Comparison of ENCODE assay signal across 18 cellular contexts in the genomic region with DNA sequence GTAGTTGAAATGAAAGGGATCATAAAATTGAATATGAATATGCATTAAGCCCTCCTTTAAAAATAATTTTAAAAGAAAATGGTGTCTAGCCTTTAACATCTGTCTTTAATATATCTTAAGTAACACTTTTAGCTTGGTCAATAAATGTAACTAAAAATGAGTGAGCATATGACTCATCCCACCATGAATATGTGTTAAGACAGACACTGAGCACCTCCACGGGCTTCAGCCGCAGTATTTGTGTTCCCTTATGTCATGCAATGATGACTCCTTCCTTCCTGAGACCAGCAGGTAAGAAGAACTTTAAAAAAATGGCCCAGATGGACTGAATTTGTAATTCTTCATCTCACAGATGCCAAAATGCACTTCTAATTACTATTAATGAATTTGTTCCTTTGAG.
A peak's percentile ranks its signal among the peaks of the same experiment; 100 is the strongest.
DNase-seq lines count a peak whose midpoint lies in the region; TF ChIP-seq lines count a peak whose summit lies in the region.
"Had no signal": no experiment of that assay in that cellular context is flagged by ENCODE, and none has a peak within 500 bp of the region (broad histone marks: within the 10 kb centered on the region; RNA-seq: fewer than 3 reads in every experiment).

No MANE protein-coding gene starts in this region.

- H3K9me3 ChIP-seq in smooth muscle cell (replicated peaks; ENCODE audit: low read depth), result no peaks in the 10 kb centered on the region
- H3K9me3 ChIP-seq in CD8-positive, alpha-beta memory T cell (ENCODE audit: low read length), result no peaks in the 10 kb centered on the region
- H3K9me3 ChIP-seq: neutrophil had no signal

- peaks cover 0 to 9% (median 3%) of the 10 kb centered on the region in 5 donors for H3K9me3 Mint-ChIP-seq in CD8-positive, alpha-beta memory T cell
- H3K9me3 Mint-ChIP-seq: brain had no signal

- no peak overlapping the region for H3K27ac Mint-ChIP-seq in CD8-positive, alpha-beta memory T cell
- H3K27ac Mint-ChIP-seq: memory B cell; T-helper 2 cell treated with Interferon-gamma antibody and Interleukin-4, amounts not matched to agents 5 μg/mL and 100 μg/mL, for 36 hours had no signal

- CTCF ChIA-PET in CD8-positive, alpha-beta memory T cell (lab: Charles Lee), result interaction anchor here (0.8 kb wide), 1 partner anchor 9 kb away, joined by 3 read pairs; no protein-coding TSS in a partner anchor

- no peak for TF ChIP-seq CTCF in smooth muscle cell (IDR thresholded peaks at IDR 0.05; ENCODE audit: borderline replicate concordance, insufficient read depth, poor library complexity, severe bottlenecking)

- no peaks in the 10 kb centered on the region for H3K27me3 Mint-ChIP-seq in CD8-positive, alpha-beta memory T cell
- H3K27me3 Mint-ChIP-seq: brain, memory B cell had no signal

- no peaks in the 10 kb centered on the region for H3F3A ChIP-seq in smooth muscle cell (ENCODE audit: low read depth)

- H3K79me2 ChIP-seq in smooth muscle cell (ENCODE audit: low read depth), result no peaks in the 10 kb centered on the region

- no peaks in the 10 kb centered on the region for H4K20me1 ChIP-seq in smooth muscle cell (ENCODE audit: low read depth)

- no peaks in the 10 kb centered on the region for H3K36me3 ChIP-seq in smooth muscle cell (ENCODE audit: low read depth)
- H3K36me3 ChIP-seq in CD8-positive, alpha-beta memory T cell (ENCODE audit: insufficient read depth, low read length), result no peaks in the 10 kb centered on the region
- H3K36me3 ChIP-seq: neutrophil had no signal

- no peaks in the 10 kb centered on the region for H3K27me3 ChIP-seq in smooth muscle cell (ENCODE audit: low read depth)
- H3K27me3 ChIP-seq in CD8-positive, alpha-beta memory T cell (ENCODE audit: insufficient read depth, low read length, poor library complexity, severe bottlenecking), result no peaks in the 10 kb centered on the region
- H3K27me3 ChIP-seq: neutrophil had no signal

- no peak overlapping the region for H3K9ac ChIP-seq in smooth muscle cell (ENCODE audit: low read depth)

- no peak overlapping the region for H3K27ac ChIP-seq in smooth muscle cell (ENCODE audit: low read depth)
- H3K27ac ChIP-seq in CD8-positive, alpha-beta memory T cell (ENCODE audit: low read depth, low read length), result no peak overlapping the region
- H3K27ac ChIP-seq: neutrophil had no signal

- H3K4me2 ChIP-seq in smooth muscle cell, result peak overlapping the region; percentile 30

- POLR2A ChIA-PET in CD8-positive, alpha-beta memory T cell (lab: Charles Lee), result no interaction called here

- H2AFZ ChIP-seq in smooth muscle cell (ENCODE audit: low read depth), result no peak overlapping the region

- no peaks in the 10 kb centered on the region for H3K36me3 Mint-ChIP-seq in CD8-positive, alpha-beta memory T cell
- H3K36me3 Mint-ChIP-seq: brain, memory B cell had no signal

- no peaks in the 10 kb centered on the region for H3K4me1 Mint-ChIP-seq in CD8-positive, alpha-beta memory T cell
- H3K4me1 Mint-ChIP-seq: memory B cell had no signal

- H3K4me3 Mint-ChIP-seq in CD8-positive, alpha-beta memory T cell, result no peak overlapping the region
- H3K4me3 Mint-ChIP-seq: brain; memory B cell; T-helper 2 cell treated with Interferon-gamma antibody and Interleukin-4, amounts not matched to agents 5 μg/mL and 100 μg/mL, for 36 hours had no signal

- no peaks in the 10 kb centered on the region for H3K4me1 ChIP-seq in smooth muscle cell (ENCODE audit: low read depth)
- no peaks in the 10 kb centered on the region for H3K4me1 ChIP-seq in CD8-positive, alpha-beta memory T cell (ENCODE audit: insufficient read depth, low read length)

- no peak overlapping the region for H3K4me3 ChIP-seq in smooth muscle cell
- no peak overlapping the region for H3K4me3 ChIP-seq in CD8-positive, alpha-beta memory T cell (ENCODE audit: low read length)

- 11% methylated on average over 2 of the region's 2 CpGs for WGBS in smooth muscle cell (ENCODE audit: low lambda C conversion rate)

- DNase-seq in GM04503 (ENCODE audit: low read depth), result peak; percentile 19
- DNase-seq in RPMI7951 (ENCODE audit: low read depth), result peak; percentile 64
- DNase-seq in fibroblast of gingiva (ENCODE audit: low read depth), result peak; percentile 64
- DNase-seq in smooth muscle cell (lab: John Stamatoyannopoulos, UW; ENCODE audit: unreplicated experiment), result no peak
- no peak for DNase-seq in CD8-positive, alpha-beta memory T cell
- DNase-seq in hypothalamus (lab: John Stamatoyannopoulos, UW), result no peak
- DNase-seq in NCI-H128 (lab: John Stamatoyannopoulos, UW; ENCODE audit: unreplicated experiment), result no peak
- DNase-seq: activated CD4-positive, alpha-beta T cell treated with anti-CD3 and anti-CD28 coated beads, Interleukin-2, amount 50 U/mL, for 4 hours; effector memory CD4-positive, alpha-beta T cell; hippocampal formation; NCI-H1436 treated with DMSO at 0.1 percent for 48 hours; NCI-H524 treated with DMSO at 0.1 percent for 48 hours; RPMI8226; small intestine had no signal

Comparison
In these comparisons a context has a peak if more than half of its experiments do, and no peak if none do; other contexts are left out.
1. DNase-seq: peak in GM04503 (single experiment), RPMI7951 (single experiment) and fibroblast of gingiva (single experiment); none in smooth muscle cell (single experiment), CD8-positive, alpha-beta memory T cell (0 of 5), hypothalamus (0 of 51) and NCI-H128 (single experiment).